8 cellular contexts compared by ENCODE assay signal in genomic region chr10:33134011-33134751, GRCh38.
DNase-seq lines count a peak whose midpoint lies in the region; ATAC-seq and TF ChIP-seq lines count a peak whose summit lies in the region.

No MANE protein-coding gene starts in this region.

- H3K27me3 ChIP-seq in BE2C, result no peaks in the 10 kb centered on the region

- no peak for TF ChIP-seq CTCF in BE2C (IDR thresholded peaks at IDR 0.05; ENCODE audit: low read depth, low read length)

- ATAC-seq in GM21786 (IDR thresholded peaks at IDR 0.05; ENCODE audit: unreplicated experiment), result peak; percentile 87
- peak; percentile 99 for ATAC-seq in left colon

- H3K36me3 ChIP-seq in BE2C, result no peaks in the 10 kb centered on the region

- no peak overlapping the region for H3K4me3 ChIP-seq in BE2C (ENCODE audit: low read depth, low read length)

- DNase-seq in BE2C, result peak; percentile 16
- DNase-seq in RPMI7951 (ENCODE audit: low read depth), result peak; percentile 97
- peak; percentile 78 for DNase-seq in activated naive CD4-positive, alpha-beta T cell treated with anti-CD3 and anti-CD28 coated beads, Interleukin-2, amount 50 U/mL, for 16 hours
- peak; percentile 57 to 87 for DNase-seq in left colon
- DNase-seq in stimulated activated CD8-positive, alpha-beta memory T cell treated with anti-CD3 and anti-CD28 coated beads, Interleukin-4, amount 100 ng/mL, for 24 hours (ENCODE audit: low read depth), result peak; percentile 54
- DNase-seq in hippocampal formation (lab: John Stamatoyannopoulos, UW), result no peak
- no peak for DNase-seq in NCI-H2171 treated with DMSO at 0.1 percent for 48 hours (lab: John Stamatoyannopoulos, UW)

- no peaks in the 10 kb centered on the region for H3K4me1 ChIP-seq in BE2C

- intact Hi-C loops in left colon (cut with DNase I, micrococcal nuclease), result no loop called here

- no peaks in the 10 kb centered on the region for H3K9me3 ChIP-seq in BE2C

Comparison
In these comparisons a context has a peak if more than half of its experiments do, and no peak if none do; other contexts are left out.
1. DNase-seq: peak in BE2C (single experiment), RPMI7951 (single experiment), activated naive CD4-positive, alpha-beta T cell treated with anti-CD3 and anti-CD28 coated beads, Interleukin-2, amount 50 U/mL, for 16 hours (single experiment), left colon (2 of 2) and stimulated activated CD8-positive, alpha-beta memory T cell treated with anti-CD3 and anti-CD28 coated beads, Interleukin-4, amount 100 ng/mL, for 24 hours (single experiment); none in hippocampal formation (0 of 2) and NCI-H2171 treated with DMSO at 0.1 percent for 48 hours (single experiment).